Comparison of ENCODE assay signal across 8 cellular contexts in the genomic region with DNA sequence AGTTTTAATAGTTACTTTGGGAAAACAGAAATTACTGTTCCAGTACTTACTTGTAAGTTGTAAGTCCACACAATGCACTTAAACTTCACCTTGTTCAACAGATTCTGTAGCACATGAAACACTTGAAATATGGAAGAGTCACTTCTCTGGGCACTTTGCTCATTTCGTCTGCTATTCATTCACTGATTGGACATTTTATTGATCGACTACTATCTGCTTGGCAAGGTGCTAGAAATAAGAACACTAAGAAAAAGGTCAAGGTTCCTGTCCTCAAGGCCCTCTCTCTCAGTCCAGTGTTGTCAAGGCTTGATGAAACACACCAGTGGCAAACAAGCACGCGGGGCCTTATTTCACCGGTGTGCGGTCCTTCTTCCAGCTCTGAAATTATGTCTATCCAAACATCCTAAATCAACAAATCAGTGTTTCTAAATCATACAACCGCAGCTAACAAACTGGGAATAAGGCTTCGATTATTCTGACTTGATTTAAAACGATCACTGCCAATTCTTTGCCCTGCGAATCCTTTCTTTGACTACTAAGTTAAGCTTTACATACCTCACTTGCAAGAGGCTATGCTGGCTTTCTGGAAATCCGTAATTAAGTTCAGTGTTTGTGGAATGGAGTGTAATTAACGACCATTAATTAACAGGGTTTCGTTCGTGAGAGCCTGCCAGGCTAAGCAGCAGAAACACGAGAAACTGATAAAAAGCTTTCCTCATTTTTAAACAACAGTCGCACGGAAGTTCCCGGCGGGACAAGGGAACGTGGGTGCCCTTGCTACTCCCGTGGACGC. TPM values are rescaled to one million over a fixed set of nuclear protein-coding genes. Genes with fewer than 3 reads are reported as not detected.
DNase-seq lines count a peak whose midpoint lies in the region; ATAC-seq and TF ChIP-seq lines count a peak whose summit lies in the region.

No MANE protein-coding gene starts in this region.

- H3K36me3 ChIP-seq in ES-I3 (ENCODE audit: insufficient read depth, low read length) = no peaks in the 10 kb centered on the region

- ATAC-seq in HG02840 (IDR thresholded peaks at IDR 0.05; ENCODE audit: low FRiP score, unreplicated experiment) = no peak

- peaks cover 48% of the 10 kb centered on the region for H3K4me1 Mint-ChIP-seq in mesothelial cell of epicardium

- DNase-seq in KG1 (lab: John Stamatoyannopoulos, UW) (peak; percentile 52), caudate nucleus (lab: John Stamatoyannopoulos, UW) (no peak), mesothelial cell of epicardium (ENCODE audit: low spot score in 2 of 2, unreplicated experiment in 2 of 2) (no peak), GM19238 (ENCODE audit: insufficient read length, low spot score) (no peak), EL (no peak), mucosa of gallbladder (ENCODE audit: low spot score) (no peak)

- no peaks in the 10 kb centered on the region for H3K9me3 Mint-ChIP-seq in mesothelial cell of epicardium

- peak overlapping the region; percentile 95 for H3K27ac Mint-ChIP-seq in mesothelial cell of epicardium

- H3K9me3 ChIP-seq in ES-I3 (ENCODE audit: control insufficient read depth, insufficient read depth, low read length) = no peaks in the 10 kb centered on the region

- no peak for TF ChIP-seq CTCF in mesothelial cell of epicardium (IDR thresholded peaks at IDR 0.05; ENCODE audit: unreplicated experiment)

- H3K9ac ChIP-seq in ES-I3 (ENCODE audit: low read depth, low read length) = peak overlapping the region; percentile 98

- peak overlapping the region; percentile 82 for H3K4me3 Mint-ChIP-seq in mesothelial cell of epicardium

- peak overlapping the region; percentile 94 for H3K27ac ChIP-seq in caudate nucleus (ENCODE audit: low read depth, low read length)

- H3K27me3 Mint-ChIP-seq in mesothelial cell of epicardium (ENCODE audit: low read depth) = no peaks in the 10 kb centered on the region

- H3K36me3 Mint-ChIP-seq in mesothelial cell of epicardium = no peaks in the 10 kb centered on the region

- peaks cover 8% of the 10 kb centered on the region for H3K4me1 ChIP-seq in ES-I3 (ENCODE audit: insufficient read depth, low read length)

RNA-seq across cellular contexts. Expression of a gene that starts 0.7 kb away (rescaled TPM):
- total RNA-seq in mesothelial cell of epicardium (93.3 to 112 TPM (median 100 TPM) in 3 replicates), mucosa of gallbladder (71.9 TPM)
